ENCODE assay signal across 23 cellular contexts in the genomic region with DNA sequence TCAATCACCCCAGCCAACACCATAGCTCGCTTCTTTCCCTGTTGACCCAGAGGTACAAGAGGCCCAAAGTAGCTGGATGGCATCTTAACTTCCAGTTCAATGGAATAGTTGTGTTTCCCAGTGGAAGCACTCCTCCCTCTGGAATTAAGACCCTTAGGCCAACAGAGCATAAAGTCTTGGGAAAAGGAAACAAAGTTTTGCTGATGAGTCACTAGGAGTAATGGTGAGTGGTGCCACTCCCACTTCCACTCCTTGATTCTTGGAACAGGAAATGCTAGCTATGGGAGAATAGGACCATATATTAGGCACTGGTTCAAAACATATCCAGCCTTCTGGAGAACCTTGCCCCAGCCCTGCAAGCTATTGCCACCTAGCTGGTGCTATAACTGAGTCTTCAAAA. TPM values are rescaled to one million over a fixed set of nuclear protein-coding genes. Genes with fewer than 3 reads are reported as not detected.
DNase-seq lines count a peak whose midpoint lies in the region; ATAC-seq, FAIRE-seq and TF ChIP-seq lines count a peak whose summit lies in the region.
"Had no signal": no experiment of that assay in that cellular context is flagged by ENCODE, and none has a peak within 500 bp of the region (broad histone marks: within the 10 kb centered on the region; RNA-seq: fewer than 3 reads in every experiment).

No MANE protein-coding gene starts in this region.

- no peak for ATAC-seq in left lobe of liver
- ATAC-seq in activated CD4-positive, alpha-beta T cell treated with anti-CD3 and anti-CD28 coated beads for 36 hours = no peak
- ATAC-seq: heart left ventricle; stimulated activated naive CD8-positive, alpha-beta T cell treated with anti-CD3 and anti-CD28 coated beads, Interleukin-15, Interleukin-2, amounts not matched to agents 100 U/mL and 50 U/mL, for 24 hours had no signal

- intact Hi-C loops in activated CD4-positive, alpha-beta T cell treated with anti-CD3 and anti-CD28 coated beads for 36 hours (cut with DNase I, micrococcal nuclease) = loop anchor here in 1 of 2 experiments (10.0 kb wide), 1 partner anchor 264 kb away; no protein-coding TSS in a partner anchor

- no peaks in the 10 kb centered on the region for H3K36me3 ChIP-seq in kidney epithelial cell (ENCODE audit: control insufficient read depth, insufficient read depth, low read length)
- H3K36me3 ChIP-seq: colonic mucosa, heart left ventricle, upper lobe of left lung had no signal

- peaks cover 9% of the 10 kb centered on the region for H3K9me3 Mint-ChIP-seq in chondrocyte (ENCODE audit: low read depth)
- no peaks in the 10 kb centered on the region for H3K9me3 Mint-ChIP-seq in activated CD4-positive, alpha-beta T cell treated with anti-CD3 and anti-CD28 coated beads for 36 hours (ENCODE audit: low read depth)

- H3K27ac Mint-ChIP-seq in chondrocyte (ENCODE audit: unreplicated experiment) = no peak overlapping the region
- no peak overlapping the region for H3K27ac Mint-ChIP-seq in activated CD4-positive, alpha-beta T cell treated with anti-CD3 and anti-CD28 coated beads for 36 hours

- no peak overlapping the region for H3K4me3 Mint-ChIP-seq in chondrocyte (ENCODE audit: unreplicated experiment)
- no peak overlapping the region for H3K4me3 Mint-ChIP-seq in activated CD4-positive, alpha-beta T cell treated with anti-CD3 and anti-CD28 coated beads for 36 hours

- POLR2A ChIA-PET in activated CD4-positive, alpha-beta T cell treated with anti-CD3 and anti-CD28 coated beads for 36 hours (lab: Charles Lee) = no interaction called here

- no peak for FAIRE-seq in HTR-8/SVneo (lab: Jason Lieb, UNC)
- FAIRE-seq: GM18507 had no signal

- H3K27me3 Mint-ChIP-seq in chondrocyte (ENCODE audit: low read depth) = peaks cover 18% of the 10 kb centered on the region
- H3K27me3 Mint-ChIP-seq in activated CD4-positive, alpha-beta T cell treated with anti-CD3 and anti-CD28 coated beads for 36 hours = peaks cover 22% of the 10 kb centered on the region

- CTCF ChIA-PET in activated CD4-positive, alpha-beta T cell treated with anti-CD3 and anti-CD28 coated beads for 36 hours (lab: Charles Lee) = interaction anchor here (0.6 kb wide), 1 partner anchor 452 kb away, joined by 3 read pairs; no protein-coding TSS in a partner anchor

- H3K4me3 ChIP-seq in kidney epithelial cell (ENCODE audit: low read depth, low read length) = no peak overlapping the region
- H3K4me3 ChIP-seq: colonic mucosa, heart left ventricle, SK-N-MC, upper lobe of left lung had no signal

- H3K27me3 ChIP-seq in kidney epithelial cell (ENCODE audit: control insufficient read depth, insufficient read depth, low read length) = peaks cover 9% of the 10 kb centered on the region
- H3K27me3 ChIP-seq: colonic mucosa had no signal

- DNase-seq in COLO829 (ENCODE audit: low spot score) = peak; percentile 49
- peak; percentile 18 for DNase-seq in HTR-8/SVneo (ENCODE audit: insufficient read length, low spot score)
- peak; percentile 4 for DNase-seq in chondrocyte (ENCODE audit: low spot score)
- DNase-seq in kidney epithelial cell (ENCODE audit: low read depth) = peak; percentile 26
- DNase-seq in left lobe of liver (ENCODE audit: low spot score) = no peak
- DNase-seq in SKM-1 treated with dmso at 0.1 percent for 144 hours (lab: John Stamatoyannopoulos, UW; ENCODE audit: unreplicated experiment) = no peak
- DNase-seq in activated T-cell treated with anti-CD3 and anti-CD28 coated beads for 4 hours = no peak
- no peak for DNase-seq in activated CD4-positive, alpha-beta T cell treated with anti-CD3 and anti-CD28 coated beads for 36 hours
- DNase-seq: activated gamma-delta T cell treated with Interleukin-2 at 50 U/mL for 16 hours; colonic mucosa; DMS53; heart left ventricle; midbrain; MV-4-11; NCI-H2081 treated with DMSO at 0.1 percent for 48 hours; NCI-H526; retina; stimulated activated naive CD8-positive, alpha-beta T cell treated with anti-CD3 and anti-CD28 coated beads, Interleukin-15, Interleukin-2, amounts not matched to agents 100 U/mL and 50 U/mL, for 24 hours; T1000; upper lobe of left lung had no signal

- TF ChIP-seq CTCF in chondrocyte (IDR thresholded peaks at IDR 0.05) (no peak), kidney epithelial cell (IDR thresholded peaks at IDR 0.05; ENCODE audit: insufficient read depth, low read length, poor library complexity, severe bottlenecking) (no peak)

- peaks cover 2% of the 10 kb centered on the region for H3K36me3 Mint-ChIP-seq in chondrocyte (ENCODE audit: low read depth)
- no peaks in the 10 kb centered on the region for H3K36me3 Mint-ChIP-seq in activated CD4-positive, alpha-beta T cell treated with anti-CD3 and anti-CD28 coated beads for 36 hours (ENCODE audit: low read depth)

- H3K4me1 Mint-ChIP-seq in chondrocyte (ENCODE audit: low read depth) = peaks cover 5% of the 10 kb centered on the region
- H3K4me1 Mint-ChIP-seq in activated CD4-positive, alpha-beta T cell treated with anti-CD3 and anti-CD28 coated beads for 36 hours = no peaks in the 10 kb centered on the region

RNA-seq across cellular contexts. Expression of a gene that starts 44.7 kb away (rescaled TPM):
- total RNA-seq in chondrocyte (0.17 TPM in 1 of 3 replicates, not detected in the others), kidney epithelial cell (1.7 and 2.6 TPM in 2 replicates), left lobe of liver (not detected)
- not detected for total RNA-seq in activated CD4-positive, alpha-beta T cell treated with anti-CD3 and anti-CD28 coated beads for 36 hours
- total RNA-seq: A673 had no signal

Comparison
In these comparisons a context has a peak if more than half of its experiments do, and no peak if none do; other contexts are left out.
1. DNase-seq: peak in COLO829 (single experiment), HTR-8/SVneo (single experiment), chondrocyte (single experiment) and kidney epithelial cell (single experiment); none in left lobe of liver (single experiment), SKM-1 treated with dmso at 0.1 percent for 144 hours (single experiment), activated T-cell treated with anti-CD3 and anti-CD28 coated beads for 4 hours (single experiment) and activated CD4-positive, alpha-beta T cell treated with anti-CD3 and anti-CD28 coated beads for 36 hours (single experiment).